Comparison of ENCODE assay signal across 18 cellular contexts in the genomic region with DNA sequence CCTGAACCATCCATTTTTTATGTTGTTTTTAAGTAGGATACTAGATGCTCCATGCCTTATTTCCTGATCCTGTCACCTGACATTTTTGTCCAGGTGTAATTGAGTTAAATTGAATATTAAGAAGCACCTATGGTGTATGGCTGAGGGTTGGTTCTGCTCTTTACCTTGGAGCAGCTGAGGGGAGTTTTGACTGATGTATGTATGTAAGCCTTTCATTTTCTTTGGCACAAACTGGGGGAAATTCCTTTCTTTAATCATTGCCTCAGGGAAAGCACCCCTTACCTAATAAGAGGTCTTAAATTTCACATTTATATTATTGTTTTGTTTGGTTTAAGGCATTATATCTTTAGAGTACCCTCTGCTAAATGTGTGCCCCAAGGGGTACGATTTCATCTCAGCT. TPM values are rescaled to one million over a fixed set of nuclear protein-coding genes. Genes with fewer than 3 reads are reported as not detected.
A peak's percentile ranks its signal among the peaks of the same experiment; 100 is the strongest.
DNase-seq lines count a peak whose midpoint lies in the region; ATAC-seq and TF ChIP-seq lines count a peak whose summit lies in the region.
"Had no signal": no experiment of that assay in that cellular context is flagged by ENCODE, and none has a peak within 500 bp of the region (broad histone marks: within the 10 kb centered on the region; RNA-seq: fewer than 3 reads in every experiment).

No MANE protein-coding gene starts in this region.

- peak; percentile 61 for ATAC-seq in GM18858 (IDR thresholded peaks at IDR 0.05; ENCODE audit: unreplicated experiment)
- peak; percentile 72 for ATAC-seq in GM21737 (IDR thresholded peaks at IDR 0.05; ENCODE audit: unreplicated experiment)
- ATAC-seq in HG03135 (IDR thresholded peaks at IDR 0.05; ENCODE audit: unreplicated experiment): peak; percentile 70
- ATAC-seq: activated naive CD8-positive, alpha-beta T cell treated with anti-CD3 and anti-CD28 coated beads, Interleukin-2, amount 50 U/mL, for 24 hours; gastrocnemius medialis; lower lobe of right lung; psoas muscle; upper lobe of right lung had no signal

- no peak overlapping the region for H3K4me3 ChIP-seq in fibroblast of the aortic adventitia (ENCODE audit: low read depth, low read length)
- H3K4me3 ChIP-seq: gastrocnemius medialis, lower lobe of right lung, MG63, psoas muscle, upper lobe of right lung had no signal

- peak; percentile 11 for DNase-seq in fibroblast of the aortic adventitia (ENCODE audit: low read depth)
- no peak for DNase-seq in posterior cingulate gyrus
- no peak for DNase-seq in ecto neural progenitor cell (ENCODE audit: low spot score)
- no peak for DNase-seq in NAMALWA (ENCODE audit: low spot score)
- DNase-seq: activated CD8-positive, alpha-beta memory T cell treated with anti-CD3 and anti-CD28 coated beads, Interleukin-2, amount 50 U/mL, for 48 hours; activated naive CD8-positive, alpha-beta T cell treated with anti-CD3 and anti-CD28 coated beads, Interleukin-2, amount 50 U/mL, for 24 hours; brain microvascular endothelial cell; effector memory CD4-positive, alpha-beta T cell; gastrocnemius medialis; H7; lower lobe of right lung; MG63; NCI-H774; psoas muscle; upper lobe of right lung had no signal

- intact Hi-C loops in posterior cingulate gyrus (cut with DNase I): no loop called here

- no peak for TF ChIP-seq CTCF in fibroblast of the aortic adventitia (IDR thresholded peaks at IDR 0.05; ENCODE audit: insufficient read depth, low read length)

RNA-seq across cellular contexts. Expression of gene NUF2, which starts 57.9 kb away (rescaled TPM):
- 1.2 and 25.8 TPM in 2 replicates for total RNA-seq in fibroblast of the aortic adventitia (ENCODE audit: low replicate concordance)
- total RNA-seq: gastrocnemius medialis had no signal
